In the genomic region with DNA sequence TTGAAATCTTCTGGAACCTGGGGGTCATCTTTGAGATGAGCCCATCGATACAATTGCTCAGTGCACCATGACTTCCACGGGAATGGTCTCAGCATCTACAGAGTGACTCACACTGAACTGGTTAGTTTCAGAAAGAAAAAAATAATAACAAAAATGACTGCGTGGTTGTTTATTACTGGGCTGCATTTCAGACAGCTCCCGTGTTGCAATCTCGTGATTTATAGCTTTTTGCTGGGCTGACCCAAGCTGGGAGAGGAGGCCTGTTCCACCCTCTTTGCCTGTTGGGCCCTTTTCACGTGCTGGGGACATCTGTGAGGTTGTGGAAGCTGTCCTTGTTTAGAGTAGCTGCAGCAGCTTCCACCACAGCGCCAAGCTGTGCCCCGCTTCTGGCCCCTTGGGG, we compare ENCODE assay signal across 14 cellular contexts.
DNase-seq lines count a peak whose midpoint lies in the region; ATAC-seq, FAIRE-seq and TF ChIP-seq lines count a peak whose summit lies in the region.
"Had no signal": no experiment of that assay in that cellular context is flagged by ENCODE, and none has a peak within 500 bp of the region (broad histone marks: within the 10 kb centered on the region; RNA-seq: fewer than 3 reads in every experiment).

No MANE protein-coding gene starts in this region.

- no peak overlapping the region for H3K4ac ChIP-seq in trophoblast cell (ENCODE audit: low read depth, low read length)

- TF ChIP-seq EP300 in HepG2 (IDR thresholded peaks at IDR 0.05; ENCODE audit: low read depth in 2 of 2, low read length in 2 of 2), result no peak
- no peak for TF ChIP-seq EP300 in HepG2 (CRISPR knock-in tag; IDR thresholded peaks at IDR 0.05; ENCODE audit: borderline replicate concordance)

- peak overlapping the region; percentile 8 for H2BK12ac ChIP-seq in trophoblast cell (ENCODE audit: low read length)

- BruUV-seq in HepG2 (replicated peaks; lab: Mats Ljungman, UMichigan), result no TSS peak

- H3K79me1 ChIP-seq in trophoblast cell (ENCODE audit: low read length), result no peaks in the 10 kb centered on the region

- no peaks in the 10 kb centered on the region for H3K9me3 ChIP-seq in BLaER1
- H3K9me3 ChIP-seq in colonic mucosa, result no peaks in the 10 kb centered on the region
- H3K9me3 ChIP-seq in trophoblast cell (ENCODE audit: insufficient read depth, low read depth, low read length), result peaks cover 2% of the 10 kb centered on the region
- no peaks in the 10 kb centered on the region for H3K9me3 ChIP-seq in ascending aorta
- H3K9me3 ChIP-seq in HepG2 (ENCODE audit: low read length), result no peaks in the 10 kb centered on the region

- H2BK120ac ChIP-seq in trophoblast cell (ENCODE audit: insufficient read depth, low read length, poor library complexity), result no peak overlapping the region

- CTCF ChIA-PET in T-cell (lab: Charles Lee), result no interaction called here
- CTCF ChIA-PET in HepG2 (lab: Yijun Ruan, JAX; ENCODE audit: low intra/inter-chr PET ratio, low total read pairs), result no interaction called here

- H3K27me3 Mint-ChIP-seq in endothelial cell (ENCODE audit: unreplicated experiment), result peaks cover 2% of the 10 kb centered on the region
- peaks cover 11 to 12% of the 10 kb centered on the region in 2 donors for H3K27me3 Mint-ChIP-seq in T-cell

- no peak for ATAC-seq in T-cell (replicated peaks in 1 of 4)
- no peak for ATAC-seq in HepG2
- ATAC-seq: activated CD4-positive, CD25-positive, alpha-beta regulatory T cell treated with anti-CD3 and anti-CD28 coated beads, Interleukin-2, amount 50 U/mL, for 24 hours; activated naive CD8-positive, alpha-beta T cell treated with anti-CD3 and anti-CD28 coated beads, Interleukin-2, amount 50 U/mL, for 24 hours had no signal

- DNase-seq in NCI-H226 (peak; percentile 46), colonic mucosa (peak; percentile 23), trophoblast cell (no peak), ascending aorta (ENCODE audit: low spot score in 2 of 2) (no peak), endothelial cell (ENCODE audit: low spot score) (no peak), T-cell (no peak), HepG2 (ENCODE audit: low spot score) (no peak)
- DNase-seq: activated naive CD8-positive, alpha-beta T cell treated with anti-CD3 and anti-CD28 coated beads, Interleukin-2, amount 50 U/mL, for 24 hours; dermis blood vessel endothelial cell; Kasumi-1 had no signal

- WGBS in trophoblast cell (ENCODE audit: extremely low coverage, insufficient coverage, insufficient read length), result no CpG with 5 or more reads among the region's 8 CpGs
- 32% methylated on average over 8 of the region's 8 CpGs for WGBS in HepG2 (ENCODE audit: low lambda C conversion rate)

- H3K27ac ChIP-seq in BLaER1 (no peak overlapping the region), colonic mucosa (no peak overlapping the region), trophoblast cell (ENCODE audit: low read depth, low read length) (no peak overlapping the region), ascending aorta (no peak overlapping the region), HepG2 (ENCODE audit: extremely low read length, insufficient read depth, low read length) (no peak overlapping the region)

- H3K36me3 ChIP-seq in BLaER1 (no peaks in the 10 kb centered on the region), colonic mucosa (no peaks in the 10 kb centered on the region), trophoblast cell (ENCODE audit: control insufficient read depth in 1 of 2, insufficient read depth in 2 of 2, low read length in 2 of 2) (no peaks in the 10 kb centered on the region), ascending aorta (no peaks in the 10 kb centered on the region), HepG2 (replicated peaks in 1 of 2; ENCODE audit: control insufficient read depth in 1 of 2, insufficient read depth in 2 of 2, low read length in 2 of 2) (no peaks in the 10 kb centered on the region)

- no peak overlapping the region for H3K27ac Mint-ChIP-seq in endothelial cell (ENCODE audit: unreplicated experiment)
- no peak overlapping the region for H3K27ac Mint-ChIP-seq in T-cell
- H3K27ac Mint-ChIP-seq: activated naive CD8-positive, alpha-beta T cell treated with anti-CD3 and anti-CD28 coated beads, Interleukin-2, amount 50 U/mL, for 24 hours; B cell; progenitor cell of endocrine pancreas had no signal

- H4K20me1 ChIP-seq in BLaER1, result no peaks in the 10 kb centered on the region
- H4K20me1 ChIP-seq in HepG2 (ENCODE audit: insufficient read depth, low read length), result no peaks in the 10 kb centered on the region

- H3K14ac ChIP-seq in trophoblast cell (ENCODE audit: low read length), result no peak overlapping the region

- POLR2A ChIA-PET in T-cell (lab: Charles Lee) (no interaction called here), HepG2 (lab: Yijun Ruan, JAX) (no interaction called here)

- H3K4me1 ChIP-seq in BLaER1 (peaks cover 7% of the 10 kb centered on the region), colonic mucosa (no peaks in the 10 kb centered on the region), trophoblast cell (ENCODE audit: control insufficient read depth in 1 of 2, insufficient read depth in 2 of 2, low read length in 2 of 2) (peaks cover 9 to 13% of the 10 kb centered on the region in 2 experiments), ascending aorta (no peaks in the 10 kb centered on the region), HepG2 (ENCODE audit: insufficient read depth, low read length) (peaks cover 9% of the 10 kb centered on the region)

- no peak for TF ChIP-seq POLR2A in HepG2 (IDR thresholded peaks at IDR 0.05; ENCODE audit: insufficient read depth in 1 of 2, low read depth in 2 of 2, low read length in 2 of 2)

- H3K36me3 Mint-ChIP-seq in endothelial cell (ENCODE audit: low read depth, unreplicated experiment), result no peaks in the 10 kb centered on the region
- H3K36me3 Mint-ChIP-seq in T-cell, result no peaks in the 10 kb centered on the region

- H3K4me3 Mint-ChIP-seq in endothelial cell (ENCODE audit: unreplicated experiment) (no peak overlapping the region), T-cell (no peak overlapping the region)
- H3K4me3 Mint-ChIP-seq: activated naive CD8-positive, alpha-beta T cell treated with anti-CD3 and anti-CD28 coated beads, Interleukin-2, amount 50 U/mL, for 24 hours; B cell had no signal

- H3K9ac ChIP-seq in BLaER1 (no peak overlapping the region), colonic mucosa (ENCODE audit: low read depth in 2 of 2, low read length in 2 of 2) (no peak overlapping the region), trophoblast cell (ENCODE audit: low read length) (no peak overlapping the region), HepG2 (ENCODE audit: insufficient read depth, low read depth, low read length) (no peak overlapping the region)

- H2AFZ ChIP-seq in trophoblast cell (ENCODE audit: insufficient read depth, low read length, poor library complexity), result peak overlapping the region; percentile 37
- no peak overlapping the region for H2AFZ ChIP-seq in HepG2 (ENCODE audit: low read length)

- H3K9me3 Mint-ChIP-seq in endothelial cell (ENCODE audit: unreplicated experiment) (no peaks in the 10 kb centered on the region), T-cell (no peaks in the 10 kb centered on the region)
- H3K9me3 Mint-ChIP-seq: activated naive CD8-positive, alpha-beta T cell treated with anti-CD3 and anti-CD28 coated beads, Interleukin-2, amount 50 U/mL, for 24 hours had no signal

- TF ChIP-seq RAD21 in HepG2 (CRISPR knock-in tag; IDR thresholded peaks at IDR 0.05), result no peak

- intact Hi-C loops in colonic mucosa (cut with DNase I) (no loop called here), ascending aorta (cut with DNase I) (no loop called here), HepG2 (cut with micrococcal nuclease; ENCODE audit: unreplicated experiment) (no loop called here)

- peak overlapping the region; percentile 38 for H3K4me2 ChIP-seq in BLaER1
- no peak overlapping the region for H3K4me2 ChIP-seq in trophoblast cell (ENCODE audit: low read length)
- no peak overlapping the region for H3K4me2 ChIP-seq in HepG2 (ENCODE audit: low read depth, low read length)

- in situ Hi-C loops in HepG2 (cut with HindIII; ENCODE audit: extremely low pct_ligation_motif_present, low pct_unique_long_range_greater_than_20kb), result no loop called here

- TF ChIP-seq CTCF in colonic mucosa (IDR thresholded peaks at IDR 0.05) (no peak), ascending aorta (IDR thresholded peaks at IDR 0.05) (no peak), endothelial cell (IDR thresholded peaks at IDR 0.05; ENCODE audit: unreplicated experiment) (no peak), HepG2 (CRISPR knock-in tag; IDR thresholded peaks at IDR 0.05) (no peak)

- peak overlapping the region; percentile 19 for H4K91ac ChIP-seq in trophoblast cell (ENCODE audit: low read depth, low read length)

- H3K79me2 ChIP-seq in trophoblast cell (ENCODE audit: control insufficient read depth, insufficient read depth, low read length, poor library complexity), result no peaks in the 10 kb centered on the region
- H3K79me2 ChIP-seq in HepG2 (ENCODE audit: insufficient read depth, low read length), result no peaks in the 10 kb centered on the region

- H3K27me3 ChIP-seq in BLaER1 (no peaks in the 10 kb centered on the region), colonic mucosa (no peaks in the 10 kb centered on the region), trophoblast cell (ENCODE audit: insufficient read depth, low read length) (no peaks in the 10 kb centered on the region), ascending aorta (no peaks in the 10 kb centered on the region), HepG2 (ENCODE audit: control insufficient read depth in 1 of 2, insufficient read depth in 2 of 2, low read length in 2 of 2) (no peaks in the 10 kb centered on the region)

- H4K8ac ChIP-seq in trophoblast cell (ENCODE audit: low read depth, low read length), result no peak overlapping the region

- peak overlapping the region; percentile 17 for H3K18ac ChIP-seq in trophoblast cell (ENCODE audit: low read length)

- FAIRE-seq in HepG2 (lab: Jason Lieb, UNC), result no peak

- H4K12ac ChIP-seq in trophoblast cell (ENCODE audit: low read depth, low read length), result no peak overlapping the region

- H3K4me1 Mint-ChIP-seq in endothelial cell (ENCODE audit: unreplicated experiment) (no peaks in the 10 kb centered on the region), T-cell (no peaks in the 10 kb centered on the region)
- H3K4me1 Mint-ChIP-seq: activated naive CD8-positive, alpha-beta T cell treated with anti-CD3 and anti-CD28 coated beads, Interleukin-2, amount 50 U/mL, for 24 hours; B cell had no signal

- H2AK5ac ChIP-seq in trophoblast cell (ENCODE audit: low read length), result no peak overlapping the region

- no peak overlapping the region for H2BK5ac ChIP-seq in trophoblast cell (ENCODE audit: low read depth, low read length, poor library complexity)

- H3K4me3 ChIP-seq in BLaER1, result no peak overlapping the region
- no peak overlapping the region for H3K4me3 ChIP-seq in colonic mucosa
- no peak overlapping the region for H3K4me3 ChIP-seq in trophoblast cell (ENCODE audit: low read depth, low read length)
- no peak overlapping the region for H3K4me3 ChIP-seq in ascending aorta
- H3K4me3 ChIP-seq in HepG2 (replicated peaks in 1 of 3; ENCODE audit: insufficient read depth in 1 of 3, low read depth in 2 of 3, low read length in 3 of 3), result no peak overlapping the region

- H3K23ac ChIP-seq in trophoblast cell (ENCODE audit: low read length), result no peak overlapping the region

TF ChIP-seq in HepG2, 621 proteins besides CTCF, POLR2A, EP300 and RAD21:
- TF ChIP-seq ZFYVE20 (CRISPR knock-in tag; IDR thresholded peaks at IDR 0.05; ENCODE audit: borderline replicate concordance, low read depth), result no peak

Comparison
In these comparisons a context has a peak if more than half of its experiments do, and no peak if none do; other contexts are left out.
1. DNase-seq: peak in NCI-H226 (single experiment) and colonic mucosa (single experiment); none in trophoblast cell (0 of 2), ascending aorta (0 of 2), endothelial cell (single experiment), T-cell (0 of 34) and HepG2 (single experiment).